In the genomic region with DNA sequence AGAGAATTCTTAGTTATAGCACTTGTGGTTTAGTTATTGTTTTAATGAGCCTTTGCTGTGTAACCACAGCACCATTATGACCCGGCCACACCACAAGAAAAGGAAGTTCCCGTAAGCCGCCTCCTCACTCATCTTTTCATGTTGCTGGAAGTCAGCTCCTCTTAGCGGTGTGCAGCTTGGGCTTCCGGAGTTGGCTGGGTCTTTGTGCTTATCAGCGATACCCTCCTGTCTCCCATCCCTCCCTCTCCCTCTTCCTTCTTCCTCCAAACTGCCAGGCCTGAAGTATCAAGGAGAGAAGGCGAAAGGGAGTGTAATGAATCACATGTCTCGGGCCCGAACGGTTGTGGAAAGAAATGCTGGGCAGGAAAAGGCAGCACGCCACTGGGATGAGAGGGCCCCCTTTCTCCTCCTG, we compare ENCODE assay signal across 8 cellular contexts.
DNase-seq lines count a peak whose midpoint lies in the region; ATAC-seq and TF ChIP-seq lines count a peak whose summit lies in the region.

No MANE protein-coding gene starts in this region.

- H3K79me2 ChIP-seq in MM.1S (ENCODE audit: low read length): no peaks in the 10 kb centered on the region

- no peaks in the 10 kb centered on the region for H3K9me3 ChIP-seq in MM.1S (replicated peaks; ENCODE audit: insufficient read depth, low read length)

- H3K27me3 ChIP-seq in MM.1S (replicated peaks; ENCODE audit: insufficient read depth, low read length): no peaks in the 10 kb centered on the region

- H3K9ac ChIP-seq in MM.1S (ENCODE audit: low read length): no peak overlapping the region

- intact Hi-C loops in Calu3 (cut with micrococcal nuclease; ENCODE audit: unreplicated experiment): no loop called here

- H3K36me3 ChIP-seq in MM.1S (replicated peaks; ENCODE audit: insufficient read depth, low read length): no peaks in the 10 kb centered on the region

- no peaks in the 10 kb centered on the region for H3F3A ChIP-seq in MM.1S (ENCODE audit: insufficient read depth, low read length)

- no peaks in the 10 kb centered on the region for H3K4me1 ChIP-seq in MM.1S (ENCODE audit: low read length)

- no TSS peak for BruUV-seq in Calu3 (replicated peaks; lab: Mats Ljungman, UMichigan)

- peak; percentile 77 for ATAC-seq in GM21723 (IDR thresholded peaks at IDR 0.05; ENCODE audit: unreplicated experiment)

- no peak overlapping the region for H3K4me3 ChIP-seq in GM12865 (ENCODE audit: low read depth, low read length)
- H3K4me3 ChIP-seq in MM.1S (ENCODE audit: low read length): no peak overlapping the region

- DNase-seq in GM12865 (ENCODE audit: low read depth): peak; percentile 48
- DNase-seq in MM.1S: peak; percentile 63
- DNase-seq in activated T-helper 9 cell treated with anti-CD3 and anti-CD28 coated beads, Interleukin-2, amount 50 U/mL, for 16 hours (ENCODE audit: low read depth): peak; percentile 11
- DNase-seq in stimulated activated CD4-positive, alpha-beta T cell treated with anti-CD3 and anti-CD28 coated beads, Interleukin-12 subunit alpha, Interleukin-12 subunit beta, amount 100 ng/mL, for 4 hours: peak; percentile 8
- no peak for DNase-seq in NCI-H1694 (lab: John Stamatoyannopoulos, UW)
- DNase-seq in NCI-H187 treated with DMSO at 0.1 percent for 48 hours (lab: John Stamatoyannopoulos, UW): no peak
- no peak for DNase-seq in Calu3

- H3K27ac ChIP-seq in MM.1S (ENCODE audit: low read length): no peak overlapping the region

- H3K4me2 ChIP-seq in MM.1S (ENCODE audit: low read depth, low read length): no peak overlapping the region

- no peaks in the 10 kb centered on the region for H3K27me3 Mint-ChIP-seq in Calu3 (ENCODE audit: unreplicated experiment)

- TF ChIP-seq CTCF in GM12865 (IDR thresholded peaks at IDR 0.05; ENCODE audit: insufficient read depth, low read depth, low read length, missing control alignments) (no peak), MM.1S (IDR thresholded peaks at IDR 0.05; ENCODE audit: low read length) (no peak), Calu3 (IDR thresholded peaks at IDR 0.05; ENCODE audit: unreplicated experiment) (no peak)

- H3K4me3 Mint-ChIP-seq in Calu3 (ENCODE audit: low read depth, unreplicated experiment): no peak overlapping the region

- H4K20me1 ChIP-seq in MM.1S (ENCODE audit: insufficient read depth, low read length): no peaks in the 10 kb centered on the region

- no peaks in the 10 kb centered on the region for H3K36me3 Mint-ChIP-seq in Calu3 (ENCODE audit: insufficient read depth, unreplicated experiment)

- peaks cover 14% of the 10 kb centered on the region for H3K9me3 Mint-ChIP-seq in Calu3 (ENCODE audit: low read depth, unreplicated experiment)

- no peak overlapping the region for H2AFZ ChIP-seq in MM.1S (ENCODE audit: low read length)

- CTCF ChIA-PET in Calu3 (lab: Charles Lee): no interaction called here

- H3K9me2 ChIP-seq in MM.1S (replicated peaks; ENCODE audit: insufficient read depth, low read length): no peaks in the 10 kb centered on the region

- no peaks in the 10 kb centered on the region for H3K4me1 Mint-ChIP-seq in Calu3 (ENCODE audit: low read depth, unreplicated experiment)

- H3K27ac Mint-ChIP-seq in Calu3 (ENCODE audit: unreplicated experiment): no peak overlapping the region

Comparison
In these comparisons a context has a peak if more than half of its experiments do, and no peak if none do; other contexts are left out.
1. DNase-seq: peak in GM12865 (single experiment), MM.1S (single experiment), activated T-helper 9 cell treated with anti-CD3 and anti-CD28 coated beads, Interleukin-2, amount 50 U/mL, for 16 hours (single experiment) and stimulated activated CD4-positive, alpha-beta T cell treated with anti-CD3 and anti-CD28 coated beads, Interleukin-12 subunit alpha, Interleukin-12 subunit beta, amount 100 ng/mL, for 4 hours (single experiment); none in NCI-H1694 (single experiment), NCI-H187 treated with DMSO at 0.1 percent for 48 hours (single experiment) and Calu3 (single experiment).